17 cellular contexts compared by ENCODE assay signal in the genomic region with DNA sequence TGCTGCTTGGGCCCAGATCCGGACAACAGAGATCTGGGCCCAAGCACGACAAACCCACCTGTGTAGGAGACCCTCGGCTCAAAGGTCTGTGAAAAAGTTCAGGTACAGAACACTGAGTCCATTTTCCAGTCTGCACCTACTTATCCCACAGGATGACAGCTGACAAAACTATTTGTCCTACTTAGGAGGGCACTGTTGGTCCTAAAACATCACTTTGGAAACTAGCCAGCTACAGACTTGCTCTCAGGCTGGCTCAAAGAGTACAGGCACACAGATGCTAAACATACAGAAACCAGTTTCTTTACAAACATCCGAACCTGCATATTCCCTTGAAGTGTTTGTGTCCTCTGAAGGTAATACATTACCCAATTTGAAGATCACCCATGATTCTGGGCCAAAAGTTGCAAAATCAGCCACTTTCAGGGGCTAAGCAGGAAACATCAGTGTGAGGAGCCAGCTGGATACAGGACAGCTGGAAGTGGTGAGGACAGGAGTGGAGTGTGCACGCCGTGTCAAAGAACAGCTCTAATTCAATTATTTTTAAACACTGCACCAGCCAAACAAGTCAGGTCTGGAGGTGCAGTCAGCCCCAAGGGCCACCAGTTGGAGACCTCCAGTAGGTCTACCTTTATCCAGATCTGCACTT.
DNase-seq lines count a peak whose midpoint lies in the region; ATAC-seq and TF ChIP-seq lines count a peak whose summit lies in the region.
"Had no signal": no experiment of that assay in that cellular context is flagged by ENCODE, and none has a peak within 500 bp of the region (broad histone marks: within the 10 kb centered on the region; RNA-seq: fewer than 3 reads in every experiment).

No MANE protein-coding gene starts in this region.

- no peaks in the 10 kb centered on the region for H3K36me3 ChIP-seq in adrenal gland (replicated peaks in 1 of 2)
- peaks cover 6% of the 10 kb centered on the region for H3K36me3 ChIP-seq in mucosa of descending colon (ENCODE audit: low read depth)
- peaks cover 0 to 78% (median 0%) of the 10 kb centered on the region in 3 donors for H3K36me3 ChIP-seq in tibial nerve
- H3K36me3 ChIP-seq: neutrophil had no signal

- intact Hi-C loops in adrenal gland (cut with DNase I) = no loop called here
- intact Hi-C loops in mucosa of descending colon (cut with DNase I, micrococcal nuclease) = no loop called here

- H3K27ac ChIP-seq in adrenal gland (peak overlapping the region in 1 of 5 donors; percentile 65), tibial nerve (peak overlapping the region in 1 of 4 donors; percentile 40)
- H3K27ac ChIP-seq: neutrophil had no signal

- peak in 1 of 2 donors; percentile 65 for TF ChIP-seq EP300 in tibial nerve (IDR thresholded peaks at IDR 0.05)

- WGBS in adrenal gland, 4 donors = 59 to 81% (median 68%) methylated on average over 6 of the region's 6 CpGs
- 61 to 75% methylated on average over 3 to 6 of the region's 6 CpGs for WGBS in tibial nerve, 2 donors

- no peak for TF ChIP-seq POLR2A in adrenal gland (IDR thresholded peaks at IDR 0.05)
- TF ChIP-seq POLR2A in tibial nerve (IDR thresholded peaks at IDR 0.05) = no peak

- peak; percentile 44 for ATAC-seq in mucosa of descending colon

- H3K27me3 ChIP-seq in adrenal gland (no peaks in the 10 kb centered on the region), tibial nerve (no peaks in the 10 kb centered on the region)

- H3K4me1 ChIP-seq in adrenal gland (replicated peaks in 1 of 2) = peaks cover 0 to 30% of the 10 kb centered on the region in 2 donors
- no peaks in the 10 kb centered on the region for H3K4me1 ChIP-seq in mucosa of descending colon (ENCODE audit: low read depth)
- H3K4me1 ChIP-seq in tibial nerve = peaks cover 0 to 14% (median 0%) of the 10 kb centered on the region in 4 donors

- no peaks in the 10 kb centered on the region for H3K9me3 ChIP-seq in adrenal gland (replicated peaks in 1 of 3)
- H3K9me3 ChIP-seq in mucosa of descending colon = no peaks in the 10 kb centered on the region
- peaks cover 0 to 8% (median 0%) of the 10 kb centered on the region in 4 donors for H3K9me3 ChIP-seq in tibial nerve
- H3K9me3 ChIP-seq: neutrophil had no signal

- no peak for TF ChIP-seq CTCF in adrenal gland (IDR thresholded peaks at IDR 0.05)
- no peak for TF ChIP-seq CTCF in fibroblast of pulmonary artery (IDR thresholded peaks at IDR 0.05; ENCODE audit: low read length, missing control alignments)
- no peak for TF ChIP-seq CTCF in mucosa of descending colon (IDR thresholded peaks at IDR 0.05)
- TF ChIP-seq CTCF in tibial nerve (IDR thresholded peaks at IDR 0.05) = no peak

- H3K4me3 ChIP-seq in adrenal gland (no peak overlapping the region), fibroblast of pulmonary artery (replicated peaks; ENCODE audit: low read depth, low read length) (no peak overlapping the region), mucosa of descending colon (no peak overlapping the region), tibial nerve (no peak overlapping the region)

- DNase-seq in adrenal gland = peak in 6 of 7 donors; percentile 14 to 59 (median 36)
- DNase-seq in fibroblast of pulmonary artery (ENCODE audit: low read depth) = peak; percentile 66
- peak in 1 of 3 donors; percentile 27 for DNase-seq in mucosa of descending colon
- peak; percentile 42 to 71 for DNase-seq in tibial nerve (ENCODE audit: low spot score in 2 of 2)
- no peak for DNase-seq in islet precursor cell
- no peak for DNase-seq in HCEC 1CT
- no peak for DNase-seq in activated CD4-positive, alpha-beta T cell treated with anti-CD3 and anti-CD28 coated beads for 4 hours
- no peak for DNase-seq in HuH-7.5 (ENCODE audit: low spot score)
- DNase-seq: activated CD4-positive, alpha-beta T cell treated with anti-CD3 and anti-CD28 coated beads, Interleukin-2, amount 10 ng/mL, durations not matched to agents 7 days and 5 days; activated T-cell treated with anti-CD3 and anti-CD28 coated beads, Interleukin-2, amount 50 U/mL, for 48 hours; DMS53; effector memory CD4-positive, alpha-beta T cell; NCI-H2029 treated with DMSO at 0.1 percent for 48 hours; NCI-H774; RPMI8226; stimulated activated CD4-positive, alpha-beta T cell treated with anti-CD3 and anti-CD28 coated beads, Interleukin-15, amount 100 ng/mL, for 24 hours had no signal

Comparison
In these comparisons a context has a peak if more than half of its experiments do, and no peak if none do; other contexts are left out.
1. DNase-seq: peak in adrenal gland (6 of 7), fibroblast of pulmonary artery (single experiment) and tibial nerve (2 of 2); none in islet precursor cell (single experiment), HCEC 1CT (single experiment), activated CD4-positive, alpha-beta T cell treated with anti-CD3 and anti-CD28 coated beads for 4 hours (0 of 2) and HuH-7.5 (single experiment).